12 cellular contexts compared by ENCODE assay signal in genomic region chr20:52923123-52923543, GRCh38. TPM values are rescaled to one million over a fixed set of nuclear protein-coding genes. Genes with fewer than 3 reads are reported as not detected.
DNase-seq lines count a peak whose midpoint lies in the region; ATAC-seq and TF ChIP-seq lines count a peak whose summit lies in the region.
"Had no signal": no experiment of that assay in that cellular context is flagged by ENCODE, and none has a peak within 500 bp of the region (broad histone marks: within the 10 kb centered on the region; RNA-seq: fewer than 3 reads in every experiment).

No MANE protein-coding gene starts in this region.

- H3K9me3 Mint-ChIP-seq in CD14-positive monocyte, result peaks cover 0 to 7% (median 0%) of the 10 kb centered on the region in 7 donors
- H3K9me3 Mint-ChIP-seq: CD8-positive, alpha-beta T cell had no signal

- no peak overlapping the region for H3K27ac Mint-ChIP-seq in CD14-positive monocyte
- H3K27ac Mint-ChIP-seq: CD8-positive, alpha-beta T cell had no signal

- H3K4me1 ChIP-seq in adipocyte (ENCODE audit: control insufficient read depth, insufficient read depth, low read length), result peaks cover 33% of the 10 kb centered on the region

- no peak for ATAC-seq in GM21515 (IDR thresholded peaks at IDR 0.05; ENCODE audit: unreplicated experiment)
- ATAC-seq in HG03460 (IDR thresholded peaks at IDR 0.05; ENCODE audit: unreplicated experiment), result no peak
- ATAC-seq: CD8-positive, alpha-beta T cell; left lobe of liver had no signal

- no peak for TF ChIP-seq CTCF in CD14-positive monocyte (IDR thresholded peaks at IDR 0.05)

- H3K4me3 Mint-ChIP-seq in CD14-positive monocyte, result no peak overlapping the region
- H3K4me3 Mint-ChIP-seq: CD8-positive, alpha-beta T cell had no signal

- peak; percentile 2 for DNase-seq in ACHN
- DNase-seq in HT-29 (ENCODE audit: low spot score), result peak; percentile 67
- DNase-seq in adipocyte (ENCODE audit: low read depth), result no peak
- peak; percentile 27 for DNase-seq in iPS-NIHi7 (ENCODE audit: extremely low spot score)
- no peak for DNase-seq in NCI-H187 (lab: John Stamatoyannopoulos, UW)
- no peak for DNase-seq in CD14-positive monocyte (ENCODE audit: low spot score)
- DNase-seq: CD8-positive, alpha-beta T cell; dermis blood vessel endothelial cell had no signal

- H3K4me1 Mint-ChIP-seq in CD14-positive monocyte, result no peaks in the 10 kb centered on the region

- no peaks in the 10 kb centered on the region for H3K36me3 ChIP-seq in adipocyte (ENCODE audit: control insufficient read depth, insufficient read depth, low read length, severe bottlenecking)

- peaks cover 0 to 3% (median 1%) of the 10 kb centered on the region in 3 donors for H3K27me3 Mint-ChIP-seq in CD14-positive monocyte (ENCODE audit: low read depth in 3 of 3)

- no peaks in the 10 kb centered on the region for H3K36me3 Mint-ChIP-seq in CD14-positive monocyte
- H3K36me3 Mint-ChIP-seq: CD8-positive, alpha-beta T cell had no signal

- peak overlapping the region; percentile 9 for H3K4me3 ChIP-seq in adipocyte (ENCODE audit: low read length)
- H3K4me3 ChIP-seq: skin epidermis had no signal

- H3K27me3 ChIP-seq in adipocyte (replicated peaks; ENCODE audit: control insufficient read depth, insufficient read depth, low read length), result no peaks in the 10 kb centered on the region

- no peaks in the 10 kb centered on the region for H3K9me3 ChIP-seq in adipocyte (ENCODE audit: control insufficient read depth, low read length)

- no peak overlapping the region for H3K9ac ChIP-seq in adipocyte (ENCODE audit: low read length)

- intact Hi-C loops in CD14-positive monocyte (cut with micrococcal nuclease), result no loop called here

- in situ Hi-C loops in ACHN (cut with HindIII; ENCODE audit: low pct_ligation_motif_present, low pct_unique_long_range_greater_than_20kb, low sequenced_read_pairs), result no loop called here

RNA-seq across cellular contexts. Expression of gene TSHZ2, which starts 49.0 kb away (rescaled TPM):
- total RNA-seq in HT-29 (2014; rRNA removed; shearing (Covaris generic)), result 0.05 and 0.81 TPM in 2 replicates
- polyA plus RNA-seq in CD14-positive monocyte, result not detected

Comparison
In these comparisons a context has a peak if more than half of its experiments do, and no peak if none do; other contexts are left out.
1. DNase-seq: peak in ACHN (single experiment), HT-29 (single experiment) and iPS-NIHi7 (single experiment); none in adipocyte (single experiment), NCI-H187 (0 of 2) and CD14-positive monocyte (single experiment).